Comparison of ENCODE assay signal across 1 cellular context in the genomic region with DNA sequence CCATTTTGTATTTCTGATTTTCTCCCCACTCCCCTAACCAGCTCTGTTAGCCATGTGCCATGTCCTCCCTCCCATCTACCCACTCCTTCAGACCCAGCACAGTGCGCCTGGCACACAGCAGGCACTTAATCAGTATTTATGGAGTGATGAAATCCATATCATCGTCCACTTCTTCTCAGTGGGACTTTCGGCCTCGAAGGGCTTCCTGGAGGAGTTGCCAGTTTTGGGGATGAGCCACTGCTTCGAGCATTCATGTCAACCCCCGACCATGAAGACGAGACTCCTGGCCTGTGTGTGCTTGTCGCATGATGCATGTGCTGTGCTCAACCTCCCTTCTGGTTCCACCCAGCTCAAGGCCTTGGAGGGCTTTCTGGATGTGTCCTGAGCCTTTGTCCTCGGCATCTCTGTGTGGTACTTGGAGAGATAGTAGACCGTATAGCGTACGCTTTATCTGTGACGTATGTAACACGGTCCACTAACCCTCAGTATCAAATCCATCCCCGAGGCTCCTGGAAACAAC.
TF ChIP-seq lines count a peak whose summit lies in the region.

No MANE protein-coding gene starts in this region.

TF ChIP-seq in HepG2, 621 proteins besides CTCF, POLR2A, EP300 and RAD21 (continued from another document):
- TF ChIP-seq, protein P1, sequence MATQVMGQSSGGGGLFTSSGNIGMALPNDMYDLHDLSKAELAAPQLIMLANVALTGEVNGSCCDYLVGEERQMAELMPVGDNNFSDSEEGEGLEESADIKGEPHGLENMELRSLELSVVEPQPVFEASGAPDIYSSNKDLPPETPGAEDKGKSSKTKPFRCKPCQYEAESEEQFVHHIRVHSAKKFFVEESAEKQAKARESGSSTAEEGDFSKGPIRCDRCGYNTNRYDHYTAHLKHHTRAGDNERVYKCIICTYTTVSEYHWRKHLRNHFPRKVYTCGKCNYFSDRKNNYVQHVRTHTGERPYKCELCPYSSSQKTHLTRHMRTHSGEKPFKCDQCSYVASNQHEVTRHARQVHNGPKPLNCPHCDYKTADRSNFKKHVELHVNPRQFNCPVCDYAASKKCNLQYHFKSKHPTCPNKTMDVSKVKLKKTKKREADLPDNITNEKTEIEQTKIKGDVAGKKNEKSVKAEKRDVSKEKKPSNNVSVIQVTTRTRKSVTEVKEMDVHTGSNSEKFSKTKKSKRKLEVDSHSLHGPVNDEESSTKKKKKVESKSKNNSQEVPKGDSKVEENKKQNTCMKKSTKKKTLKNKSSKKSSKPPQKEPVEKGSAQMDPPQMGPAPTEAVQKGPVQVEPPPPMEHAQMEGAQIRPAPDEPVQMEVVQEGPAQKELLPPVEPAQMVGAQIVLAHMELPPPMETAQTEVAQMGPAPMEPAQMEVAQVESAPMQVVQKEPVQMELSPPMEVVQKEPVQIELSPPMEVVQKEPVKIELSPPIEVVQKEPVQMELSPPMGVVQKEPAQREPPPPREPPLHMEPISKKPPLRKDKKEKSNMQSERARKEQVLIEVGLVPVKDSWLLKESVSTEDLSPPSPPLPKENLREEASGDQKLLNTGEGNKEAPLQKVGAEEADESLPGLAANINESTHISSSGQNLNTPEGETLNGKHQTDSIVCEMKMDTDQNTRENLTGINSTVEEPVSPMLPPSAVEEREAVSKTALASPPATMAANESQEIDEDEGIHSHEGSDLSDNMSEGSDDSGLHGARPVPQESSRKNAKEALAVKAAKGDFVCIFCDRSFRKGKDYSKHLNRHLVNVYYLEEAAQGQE (IDR thresholded peaks at IDR 0.05; ENCODE audit: borderline replicate concordance in 1 of 2, low read depth in 1 of 2, low read length in 2 of 2): no peak
- TF ChIP-seq, protein P2, sequence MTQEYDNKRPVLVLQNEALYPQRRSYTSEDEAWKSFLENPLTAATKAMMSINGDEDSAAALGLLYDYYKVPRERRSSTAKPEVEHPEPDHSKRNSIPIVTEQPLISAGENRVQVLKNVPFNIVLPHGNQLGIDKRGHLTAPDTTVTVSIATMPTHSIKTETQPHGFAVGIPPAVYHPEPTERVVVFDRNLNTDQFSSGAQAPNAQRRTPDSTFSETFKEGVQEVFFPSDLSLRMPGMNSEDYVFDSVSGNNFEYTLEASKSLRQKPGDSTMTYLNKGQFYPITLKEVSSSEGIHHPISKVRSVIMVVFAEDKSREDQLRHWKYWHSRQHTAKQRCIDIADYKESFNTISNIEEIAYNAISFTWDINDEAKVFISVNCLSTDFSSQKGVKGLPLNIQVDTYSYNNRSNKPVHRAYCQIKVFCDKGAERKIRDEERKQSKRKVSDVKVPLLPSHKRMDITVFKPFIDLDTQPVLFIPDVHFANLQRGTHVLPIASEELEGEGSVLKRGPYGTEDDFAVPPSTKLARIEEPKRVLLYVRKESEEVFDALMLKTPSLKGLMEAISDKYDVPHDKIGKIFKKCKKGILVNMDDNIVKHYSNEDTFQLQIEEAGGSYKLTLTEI (CRISPR knock-in tag; conservative IDR thresholded peaks at IDR 0.05): no peak
- TF ChIP-seq, protein P3, sequence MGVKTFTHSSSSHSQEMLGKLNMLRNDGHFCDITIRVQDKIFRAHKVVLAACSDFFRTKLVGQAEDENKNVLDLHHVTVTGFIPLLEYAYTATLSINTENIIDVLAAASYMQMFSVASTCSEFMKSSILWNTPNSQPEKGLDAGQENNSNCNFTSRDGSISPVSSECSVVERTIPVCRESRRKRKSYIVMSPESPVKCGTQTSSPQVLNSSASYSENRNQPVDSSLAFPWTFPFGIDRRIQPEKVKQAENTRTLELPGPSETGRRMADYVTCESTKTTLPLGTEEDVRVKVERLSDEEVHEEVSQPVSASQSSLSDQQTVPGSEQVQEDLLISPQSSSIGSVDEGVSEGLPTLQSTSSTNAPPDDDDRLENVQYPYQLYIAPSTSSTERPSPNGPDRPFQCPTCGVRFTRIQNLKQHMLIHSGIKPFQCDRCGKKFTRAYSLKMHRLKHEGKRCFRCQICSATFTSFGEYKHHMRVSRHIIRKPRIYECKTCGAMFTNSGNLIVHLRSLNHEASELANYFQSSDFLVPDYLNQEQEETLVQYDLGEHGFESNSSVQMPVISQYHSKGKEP (CRISPR knock-in tag; IDR thresholded peaks at IDR 0.05): no peak
TF ChIP-seq in HepG2: peak in this region for 0.
